ENCODE assay signal across 27 cellular contexts in the genomic region with DNA sequence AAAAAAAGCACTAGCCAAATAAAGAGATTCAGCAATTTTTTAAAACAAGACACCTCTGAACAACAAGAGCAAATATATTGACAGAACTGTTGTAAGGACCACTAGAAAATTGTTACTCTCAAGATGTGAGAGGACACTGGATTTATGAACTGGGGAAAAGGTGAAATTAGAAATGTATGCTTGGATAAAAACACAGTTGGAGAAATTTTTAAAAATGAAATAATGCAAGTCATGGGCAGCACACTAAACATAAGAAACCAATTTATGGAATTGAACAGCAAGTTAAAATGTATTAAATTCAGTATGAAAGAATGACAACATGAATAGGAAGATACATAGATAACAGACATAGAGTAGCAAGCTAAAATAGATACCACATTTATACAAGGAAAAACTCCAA.
"Had no signal": no experiment of that assay in that cellular context is flagged by ENCODE, and none has a peak within 500 bp of the region (broad histone marks: within the 10 kb centered on the region; RNA-seq: fewer than 3 reads in every experiment).

No MANE protein-coding gene starts in this region.

- H3K27ac ChIP-seq: colonic mucosa, coronary artery, dorsolateral prefrontal cortex, epithelial cell of prostate, esophagus muscularis mucosa, esophagus squamous epithelium, foreskin keratinocyte, gastrocnemius medialis, gastroesophageal sphincter, heart left ventricle, heart right ventricle had no signal

- H3K27me3 ChIP-seq: colonic mucosa, dorsolateral prefrontal cortex, esophagus muscularis mucosa, esophagus squamous epithelium, foreskin keratinocyte, gastrocnemius medialis, gastroesophageal sphincter, heart left ventricle, heart right ventricle had no signal

- H3K9me3 ChIP-seq: colonic mucosa, gastrocnemius medialis had no signal

- H3K4me1 ChIP-seq: colonic mucosa, esophagus muscularis mucosa, esophagus squamous epithelium, foreskin keratinocyte, gastrocnemius medialis, gastroesophageal sphincter, heart left ventricle, heart right ventricle had no signal

- H3K36me3 ChIP-seq: colonic mucosa, esophagus muscularis mucosa, esophagus squamous epithelium, gastrocnemius medialis, gastroesophageal sphincter, heart left ventricle, heart right ventricle had no signal

- DNase-seq: colonic mucosa; cortex of kidney; dermis blood vessel endothelial cell; dorsolateral prefrontal cortex; effector CD4-positive, alpha-beta T cell; effector CD8-positive, alpha-beta T cell; effector memory CD4-positive, alpha-beta T cell; effector memory CD8-positive, alpha-beta T cell; endodermal cell; erythroblast; esophagus squamous epithelium; foreskin fibroblast; foreskin keratinocyte; foreskin melanocyte; gastrocnemius medialis; glutamatergic neuron; head of caudate nucleus; heart left ventricle; heart right ventricle had no signal

- ATAC-seq: effector memory CD8-positive, alpha-beta T cell; esophagus mucosa; foreskin keratinocyte; gastrocnemius medialis; gastroesophageal sphincter; heart left ventricle; heart right ventricle had no signal

- FAIRE-seq: colon, endometrium, endothelial cell of umbilical vein had no signal

- H3K4me3 ChIP-seq: colonic mucosa, coronary artery, dorsolateral prefrontal cortex, esophagus muscularis mucosa, esophagus squamous epithelium, gastrocnemius medialis, gastroesophageal sphincter, heart left ventricle, heart right ventricle had no signal
